In genomic region chr13:92640936-92641335, GRCh38 we compare ENCODE assay signal across 15 cellular contexts.
"Had no signal": no experiment of that assay in that cellular context is flagged by ENCODE, and none has a peak within 500 bp of the region (broad histone marks: within the 10 kb centered on the region; RNA-seq: fewer than 3 reads in every experiment).

No MANE protein-coding gene starts in this region.

- H3K27ac ChIP-seq: colonic mucosa, foreskin keratinocyte, hepatocyte, neutrophil, ovary, upper lobe of left lung, uterus had no signal

- H3K27me3 ChIP-seq: colonic mucosa, foreskin keratinocyte, hepatocyte, neutrophil, ovary, upper lobe of left lung, uterus had no signal

- H2AFZ ChIP-seq: hepatocyte had no signal

- H3K27ac Mint-ChIP-seq: naive thymus-derived CD4-positive, alpha-beta T cell had no signal

- H3K79me2 ChIP-seq: hepatocyte had no signal

- H3K36me3 ChIP-seq: colonic mucosa, neutrophil, ovary, upper lobe of left lung, uterus had no signal

- H3K9me3 ChIP-seq: colonic mucosa, neutrophil, ovary, upper lobe of left lung, uterus had no signal

- H3K36me3 Mint-ChIP-seq: naive thymus-derived CD4-positive, alpha-beta T cell had no signal

- H3K4me1 ChIP-seq: colonic mucosa, foreskin keratinocyte, upper lobe of left lung, uterus had no signal

- H3K4me3 Mint-ChIP-seq: naive thymus-derived CD4-positive, alpha-beta T cell had no signal

- H3K4me3 ChIP-seq: colonic mucosa, hepatocyte, ovary, smooth muscle cell, upper lobe of left lung, uterus had no signal

- H3K4me2 ChIP-seq: hepatocyte, smooth muscle cell had no signal

- ATAC-seq: foreskin keratinocyte; naive thymus-derived CD4-positive, alpha-beta T cell; right cardiac atrium had no signal

- H3K27me3 Mint-ChIP-seq: naive thymus-derived CD4-positive, alpha-beta T cell had no signal

- DNase-seq: colonic mucosa; dermis blood vessel endothelial cell; erythroblast; head of caudate nucleus; naive thymus-derived CD4-positive, alpha-beta T cell; ovary; right cardiac atrium; stimulated activated CD4-positive, alpha-beta T cell treated with anti-CD3 and anti-CD28 coated beads, Interleukin-2, amount 100 ng/mL, for 48 hours; stimulated activated naive CD4-positive, alpha-beta T cell treated with Interleukin-2 at 50 U/mL for 16 hours; uterus had no signal
